In the genomic region with DNA sequence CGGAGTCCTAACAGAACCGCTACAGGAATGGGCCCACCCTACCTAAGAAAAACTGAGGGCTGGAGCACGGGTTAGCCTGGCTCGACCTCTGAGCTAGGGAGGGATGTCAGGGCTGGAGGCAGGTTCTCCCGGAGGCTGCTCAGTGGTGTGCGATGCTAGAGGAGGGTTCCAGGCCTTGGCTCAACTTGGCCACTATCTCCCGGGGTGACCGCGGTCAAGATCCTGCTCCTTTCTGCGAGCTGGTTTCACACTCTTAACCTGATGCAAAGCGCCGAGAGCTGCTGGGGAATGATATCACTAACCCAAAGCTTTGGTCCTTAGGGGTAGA, we compare ENCODE assay signal across 8 cellular contexts. TPM values are rescaled to one million over a fixed set of nuclear protein-coding genes. Genes with fewer than 3 reads are reported as not detected.
DNase-seq lines count a peak whose midpoint lies in the region; ATAC-seq and TF ChIP-seq lines count a peak whose summit lies in the region.

No MANE protein-coding gene starts in this region.

- ATAC-seq in GM21381 (IDR thresholded peaks at IDR 0.05; ENCODE audit: unreplicated experiment), result peak; percentile 18
- peak; percentile 26 to 36 (median 35) for ATAC-seq in natural killer cell
- no peak for ATAC-seq in HG02571 (IDR thresholded peaks at IDR 0.05; ENCODE audit: unreplicated experiment)

- H3K4me2 ChIP-seq in KMS-11, result peak overlapping the region; percentile 86

- no peaks in the 10 kb centered on the region for H3K27me3 Mint-ChIP-seq in natural killer cell (ENCODE audit: low read depth in 2 of 2)

- H3K79me2 ChIP-seq in KMS-11 (ENCODE audit: insufficient read depth, low read depth), result peaks cover 22% of the 10 kb centered on the region

- no peaks in the 10 kb centered on the region for H4K20me1 ChIP-seq in KMS-11 (ENCODE audit: insufficient read depth)

- no peak for DNase-seq in effector memory CD4-positive, alpha-beta T cell
- DNase-seq in natural killer cell (no peak), DMS114 treated with DMSO at 0.1 percent for 48 hours (lab: John Stamatoyannopoulos, UW; ENCODE audit: unreplicated experiment) (no peak), putamen (ENCODE audit: low spot score) (no peak), T-helper 9 cell (no peak)

- peak overlapping the region; percentile 100 for H3K4me3 Mint-ChIP-seq in natural killer cell

- H3K9ac ChIP-seq in KMS-11, result peak overlapping the region; percentile 93

- TF ChIP-seq CTCF in KMS-11 (conservative IDR thresholded peaks at IDR 0.05; ENCODE audit: low read depth, low read length) (no peak), natural killer cell (IDR thresholded peaks at IDR 0.05) (no peak)

- H3K4me1 ChIP-seq in KMS-11 (ENCODE audit: low read depth, poor library complexity, severe bottlenecking), result peaks cover 10% of the 10 kb centered on the region
- peaks cover 4% of the 10 kb centered on the region for H3K4me1 ChIP-seq in effector memory CD4-positive, alpha-beta T cell (ENCODE audit: control insufficient read depth, insufficient read depth, low read length, poor library complexity, severe bottlenecking)

- H3K9me3 Mint-ChIP-seq in natural killer cell, result no peaks in the 10 kb centered on the region

- H3K27me3 ChIP-seq in KMS-11 (ENCODE audit: insufficient read depth, low read depth), result no peaks in the 10 kb centered on the region
- H3K27me3 ChIP-seq in effector memory CD4-positive, alpha-beta T cell (replicated peaks; ENCODE audit: control insufficient read depth, insufficient read depth, low read length, poor library complexity, severe bottlenecking), result no peaks in the 10 kb centered on the region

- peak overlapping the region; percentile 78 for H3K27ac ChIP-seq in KMS-11
- H3K27ac ChIP-seq in effector memory CD4-positive, alpha-beta T cell (ENCODE audit: insufficient read depth, low read length, poor library complexity, severe bottlenecking), result peak overlapping the region; percentile 96

- intact Hi-C loops in natural killer cell (cut with micrococcal nuclease), result loop anchor here (1.0 kb wide), 1 partner anchor 67 kb away; no protein-coding TSS in a partner anchor

- H3K4me1 Mint-ChIP-seq in natural killer cell, result peaks cover 22 to 33% of the 10 kb centered on the region in 2 donors

- no peaks in the 10 kb centered on the region for H3K36me3 Mint-ChIP-seq in natural killer cell

- H3K9me3 ChIP-seq in effector memory CD4-positive, alpha-beta T cell (ENCODE audit: control insufficient read depth, low read length), result no peaks in the 10 kb centered on the region

- peak overlapping the region; percentile 100 for H3K27ac Mint-ChIP-seq in natural killer cell

- H3K36me3 ChIP-seq in KMS-11 (ENCODE audit: insufficient read depth), result no peaks in the 10 kb centered on the region
- H3K36me3 ChIP-seq in effector memory CD4-positive, alpha-beta T cell (ENCODE audit: control insufficient read depth, insufficient read depth, low read length), result peaks cover 20% of the 10 kb centered on the region

- H2AFZ ChIP-seq in KMS-11 (ENCODE audit: low read depth), result peak overlapping the region; percentile 77

- H3K4me3 ChIP-seq in KMS-11 (IDR thresholded peaks at IDR 0.05; ENCODE audit: insufficient read depth, low read depth, low read length), result peak overlapping the region; percentile 64
- H3K4me3 ChIP-seq in effector memory CD4-positive, alpha-beta T cell (ENCODE audit: insufficient read depth, low read depth, low read length, poor library complexity, severe bottlenecking), result peak overlapping the region; percentile 82

RNA-seq across cellular contexts. Expression of a gene that starts 0.3 kb away (rescaled TPM):
- 10 to 100 TPM; 46.4 to 60.1 (median 46.4) TPM for total RNA-seq in natural killer cell

RNA-seq across cellular contexts. Expression of a gene that starts 58.9 kb away (rescaled TPM):
- total RNA-seq in natural killer cell, result 10 to 100 TPM; 53.0 to 81.8 (median 53.8) TPM
